Comparison of ENCODE assay signal across 24 cellular contexts in genomic region chr7:77002104-77002503, GRCh38. TPM values are rescaled to one million over a fixed set of nuclear protein-coding genes. Genes with fewer than 3 reads are reported as not detected.
"Had no signal": no experiment of that assay in that cellular context is flagged by ENCODE, and none has a peak within 500 bp of the region (broad histone marks: within the 10 kb centered on the region; RNA-seq: fewer than 3 reads in every experiment).

No MANE protein-coding gene starts in this region.

RNA-seq across cellular contexts. Expression of gene SPDYE17, which starts 30.1 kb away (rescaled TPM):
- total RNA-seq: activated B cell treated with CpG ODN at 0.5 μM for 24 hours; activated CD8-positive, alpha-beta T cell treated with anti-CD3 and anti-CD28 coated beads, Interleukin-2, amount 10 ng/mL, durations not matched to agents 7 days and 5 days; activated naive CD4-positive, alpha-beta T cell treated with anti-CD3 and anti-CD28 coated beads for 36 hours; activated naive CD8-positive, alpha-beta T cell treated with anti-CD3 and anti-CD28 coated beads for 36 hours; activated T-helper 1 cell treated with anti-CD3 and anti-CD28 coated beads, Interleukin-12 subunit alpha, Interleukin-12 subunit beta, Interleukin-2, Interleukin-4 antibody, amounts not matched to agents 30 ng/mL and 10 ng/mL and 1 ng/mL, durations not matched to agents 14 hours and 24 hours and 36 hours; adrenal gland; aorta; body of pancreas; cardiac muscle cell; cerebellum; fibroblast of lung; fibroblast of villous mesenchyme; gastroesophageal sphincter; hepatocyte; left ventricle myocardium inferior; mammary epithelial cell; mucosa of gallbladder; pancreas; psoas muscle; sigmoid colon; smooth muscle cell; stomach; thyroid gland; urinary bladder had no signal
- polyA plus RNA-seq: adrenal gland, aorta, cardiac muscle cell, fibroblast of lung, hepatocyte, mammary epithelial cell, pancreas, psoas muscle, sigmoid colon, smooth muscle cell, stomach, urinary bladder had no signal
